Comparison of ENCODE assay signal across 11 cellular contexts in genomic region chr1:159915571-159916239, GRCh38. TPM values are rescaled to one million over a fixed set of nuclear protein-coding genes. Genes with fewer than 3 reads are reported as not detected.
DNase-seq lines count a peak whose midpoint lies in the region; ATAC-seq, FAIRE-seq and TF ChIP-seq lines count a peak whose summit lies in the region.
"Had no signal": no experiment of that assay in that cellular context is flagged by ENCODE, and none has a peak within 500 bp of the region (broad histone marks: within the 10 kb centered on the region; RNA-seq: fewer than 3 reads in every experiment).

No MANE protein-coding gene starts in this region.

- H3K27me3 ChIP-seq in GM23248 (replicated peaks; ENCODE audit: insufficient read depth) = no peaks in the 10 kb centered on the region
- no peaks in the 10 kb centered on the region for H3K27me3 ChIP-seq in SJCRH30
- no peaks in the 10 kb centered on the region for H3K27me3 ChIP-seq in esophagus (ENCODE audit: control insufficient read depth in 1 of 2, insufficient read depth in 2 of 2, low read length in 2 of 2)
- no peaks in the 10 kb centered on the region for H3K27me3 ChIP-seq in pancreas
- H3K27me3 ChIP-seq in H7 (ENCODE audit: control insufficient read depth, insufficient read depth, low read length) = no peaks in the 10 kb centered on the region
- H3K27me3 ChIP-seq in tibial nerve = no peaks in the 10 kb centered on the region

- intact Hi-C loops in pancreas (cut with DNase I) = no loop called here

- peak overlapping the region; percentile 47 for H3K4me2 ChIP-seq in GM23248 (ENCODE audit: unreplicated experiment)

- WGBS in GM23248 (ENCODE audit: low coverage in 1 of 2, low lambda C conversion rate in 2 of 2, missing lambda C conversion rate in 2 of 2), 2 experiments = 47 to 50% methylated on average over 5 of the region's 5 CpGs
- 34 to 43% methylated on average over 5 of the region's 5 CpGs for WGBS in esophagus, 2 donors
- 25 to 30% methylated on average over 5 of the region's 5 CpGs for WGBS in pancreas, 2 donors
- 43 to 50% methylated on average over 5 of the region's 5 CpGs for WGBS in tibial nerve, 2 donors

- TF ChIP-seq EP300 in tibial nerve (IDR thresholded peaks at IDR 0.05) = no peak

- peaks cover 56% of the 10 kb centered on the region for H3K4me1 ChIP-seq in GM23248 (ENCODE audit: insufficient read depth)
- H3K4me1 ChIP-seq in SJCRH30 = peaks cover 58% of the 10 kb centered on the region
- H3K4me1 ChIP-seq in esophagus (ENCODE audit: control insufficient read depth in 2 of 2, insufficient read depth in 2 of 2, low read length in 1 of 2) = peaks cover 4 to 21% of the 10 kb centered on the region in 2 donors
- H3K4me1 ChIP-seq in pancreas = peaks cover 23 to 60% (median 30%) of the 10 kb centered on the region in 3 donors
- peaks cover 0 to 46% (median 6%) of the 10 kb centered on the region in 4 donors for H3K4me1 ChIP-seq in tibial nerve

- H3K27ac ChIP-seq in GM23248 (peak overlapping the region; percentile 36), SJCRH30 (peak overlapping the region; percentile 24; the same call in 1 of the 2 replicates), esophagus (ENCODE audit: low read depth in 2 of 2, low read length in 1 of 2) (peak overlapping the region; percentile 5 to 34), pancreas (peak overlapping the region; percentile 12 to 79 (median 57)), tibial nerve (peak overlapping the region in 1 of 4 donors; percentile 45)

- H3F3A ChIP-seq in GM23248 (ENCODE audit: insufficient read depth) = peaks cover 45% of the 10 kb centered on the region

- H3K9me3 ChIP-seq in GM23248 (ENCODE audit: low read depth) = no peaks in the 10 kb centered on the region
- H3K9me3 ChIP-seq in SJCRH30 (replicated peaks) = no peaks in the 10 kb centered on the region
- no peaks in the 10 kb centered on the region for H3K9me3 ChIP-seq in esophagus (ENCODE audit: control insufficient read depth in 2 of 2, insufficient read depth in 1 of 2, low read depth in 1 of 2, low read length in 1 of 2)
- H3K9me3 ChIP-seq in pancreas = no peaks in the 10 kb centered on the region
- no peaks in the 10 kb centered on the region for H3K9me3 ChIP-seq in tibial nerve

- H2AFZ ChIP-seq in GM23248 = no peak overlapping the region

- peak overlapping the region; percentile 26; the same call in 1 of the 2 replicates for H3K9ac ChIP-seq in GM23248

- in situ Hi-C loops in GM23248 (cut with MboI) = no loop called here

- DNase-seq in GM23248 = no peak
- DNase-seq in SJCRH30 = no peak
- DNase-seq in pancreas = no peak
- DNase-seq in effector CD8-positive, alpha-beta T cell (lab: John Stamatoyannopoulos, UW) = no peak
- no peak for DNase-seq in H7
- no peak for DNase-seq in tibial nerve (ENCODE audit: low spot score in 2 of 2)
- DNase-seq in HK-2 (ENCODE audit: unreplicated experiment) = no peak

- H3K9me2 ChIP-seq in GM23248 (ENCODE audit: insufficient read depth) = no peaks in the 10 kb centered on the region

- FAIRE-seq in pancreas (lab: Jason Lieb, UNC) = no peak

- peaks cover 20% of the 10 kb centered on the region for H3K36me3 ChIP-seq in GM23248 (ENCODE audit: low read depth)
- peaks cover 18% of the 10 kb centered on the region for H3K36me3 ChIP-seq in SJCRH30
- H3K36me3 ChIP-seq in esophagus (ENCODE audit: control insufficient read depth in 2 of 2, insufficient read depth in 2 of 2, low read length in 1 of 2) = peaks cover 19 to 25% of the 10 kb centered on the region in 2 donors
- peaks cover 11 to 29% (median 17%) of the 10 kb centered on the region in 3 donors for H3K36me3 ChIP-seq in pancreas
- H3K36me3 ChIP-seq in H7 (replicated peaks; ENCODE audit: control insufficient read depth, insufficient read depth, low read length) = peaks cover 12% of the 10 kb centered on the region
- peaks cover 0 to 56% (median 19%) of the 10 kb centered on the region in 3 donors for H3K36me3 ChIP-seq in tibial nerve

- peak in 3 of 4 donors; percentile 1 to 8 (median 5) for ATAC-seq in pancreas

- H3K79me2 ChIP-seq in GM23248 (ENCODE audit: insufficient read depth) = peaks cover 21% of the 10 kb centered on the region

- TF ChIP-seq POLR2A in tibial nerve (IDR thresholded peaks at IDR 0.05) = no peak

- H3K4me3 ChIP-seq in GM23248 = no peak overlapping the region
- no peak overlapping the region for H3K4me3 ChIP-seq in SJCRH30
- H3K4me3 ChIP-seq in esophagus (ENCODE audit: low read depth in 1 of 2, low read length in 2 of 2) = no peak overlapping the region
- no peak overlapping the region for H3K4me3 ChIP-seq in pancreas
- no peak overlapping the region for H3K4me3 ChIP-seq in H7 (ENCODE audit: insufficient read depth, low read depth, low read length)
- no peak overlapping the region for H3K4me3 ChIP-seq in tibial nerve

- TF ChIP-seq CTCF in pancreas (IDR thresholded peaks at IDR 0.05) (no peak), tibial nerve (IDR thresholded peaks at IDR 0.05) (no peak)

- H4K20me1 ChIP-seq in GM23248 (ENCODE audit: insufficient read depth) = no peaks in the 10 kb centered on the region

RNA-seq across cellular contexts. Expression of gene TAGLN2, which starts 9.6 kb away (rescaled TPM):
- total RNA-seq in GM23248 (2014; rRNA removed; shearing (Covaris generic)) = 360 and 400 TPM in 2 replicates
- polyA plus RNA-seq in GM23248 (2016; fragmentation: Nextera tagmentation; extraction: Ambion mirVana) = 692 and 713 TPM in 2 replicates
- 82.6 and 85.4 TPM in 2 replicates for total RNA-seq in SJCRH30 (2014; rRNA removed; shearing (Covaris generic))
- 100 to 1,000 TPM; 309 to 366 TPM for polyA plus RNA-seq in esophagus
- total RNA-seq in pancreas = 100 to 1,000 TPM in 4 of 6 donors, 10 to 100 TPM in 2; 93.2 to 242 (median 117) TPM
- polyA plus RNA-seq in pancreas = 100 to 1,000 TPM; 198 to 200 TPM
- 242 and 387 TPM in 2 replicates for total RNA-seq in H7 (2014; rRNA removed; shearing (Covaris generic))
- total RNA-seq in tibial nerve = 100 to 1,000 TPM; 149 to 205 (median 168) TPM

RNA-seq across cellular contexts. Expression of gene CFAP45, which starts 15.7 kb away (rescaled TPM):
- total RNA-seq in GM23248 (2014; rRNA removed; shearing (Covaris generic)) = not detected in 2 replicates
- polyA plus RNA-seq in GM23248 (2016; fragmentation: Nextera tagmentation; extraction: Ambion mirVana) (0.34 and 0.51 TPM in 2 replicates), esophagus (under 1 TPM; 0.44 to 0.61 TPM), pancreas (1 to 10 TPM in 1 of 2 donors, under 1 TPM in 1; 0.80 to 1.5 TPM)
- 0.41 and 0.42 TPM in 2 replicates for total RNA-seq in SJCRH30 (2014; rRNA removed; shearing (Covaris generic))
- total RNA-seq in pancreas (under 1 TPM in 4 of 6 donors, not detected in 2; 0.16 to 0.54 (median 0.31) TPM), tibial nerve (under 1 TPM in 3 of 4 donors, not detected in 1; 0.39 to 0.66 (median 0.63) TPM)
- total RNA-seq in H7 (2014; rRNA removed; shearing (Covaris generic)) = 0.17 and 1.6 TPM in 2 replicates
- total RNA-seq: skeletal muscle tissue had no signal

RNA-seq across cellular contexts. Expression of gene IGSF9, which starts 29.7 kb away (rescaled TPM):
- total RNA-seq in GM23248 (2014; rRNA removed; shearing (Covaris generic)) = not detected in 2 replicates
- polyA plus RNA-seq in GM23248 (2016; fragmentation: Nextera tagmentation; extraction: Ambion mirVana) = 0.13 TPM in 1 of 2 replicates, not detected in the other
- 0.06 and 0.08 TPM in 2 replicates for total RNA-seq in SJCRH30 (2014; rRNA removed; shearing (Covaris generic))
- 10 to 100 TPM in 1 of 2 donors, 1 to 10 TPM in 1; 7.4 to 16.1 TPM for polyA plus RNA-seq in esophagus
- total RNA-seq in pancreas = 1 to 10 TPM in 5 of 6 donors, under 1 TPM in 1; 0.83 to 4.3 (median 1.5) TPM
- polyA plus RNA-seq in pancreas = 1 to 10 TPM; 3.0 to 5.4 TPM
- 4.4 and 6.1 TPM in 2 replicates for total RNA-seq in H7 (2014; rRNA removed; shearing (Covaris generic))
- total RNA-seq in tibial nerve = under 1 TPM in 2 of 4 donors, not detected in 2; 0.20 to 0.63 TPM

RNA-seq across cellular contexts. Expression of gene SLAMF9, which starts 38.3 kb away (rescaled TPM):
- not detected in 2 replicates for total RNA-seq in GM23248 (2014; rRNA removed; shearing (Covaris generic))
- polyA plus RNA-seq in GM23248 (2016; fragmentation: Nextera tagmentation; extraction: Ambion mirVana) (0.48 and 0.51 TPM in 2 replicates), esophagus (under 1 TPM; 0.05 to 0.14 TPM), pancreas (not detected)
- total RNA-seq in SJCRH30 (2014; rRNA removed; shearing (Covaris generic)) = not detected in 2 replicates
- total RNA-seq in pancreas (not detected), tibial nerve (not detected)
- total RNA-seq in H7 (2014; rRNA removed; shearing (Covaris generic)) = not detected in 2 replicates
- total RNA-seq: kidney epithelial cell, M059J, skeletal muscle tissue had no signal

RNA-seq across cellular contexts. Expression of gene VSIG8, which starts 53.2 kb away (rescaled TPM):
- total RNA-seq in GM23248 (2014; rRNA removed; shearing (Covaris generic)) = not detected in 2 replicates
- not detected in 2 replicates for polyA plus RNA-seq in GM23248 (2016; fragmentation: Nextera tagmentation; extraction: Ambion mirVana)
- total RNA-seq in SJCRH30 (2014; rRNA removed; shearing (Covaris generic)) = not detected in 2 replicates
- polyA plus RNA-seq in esophagus = 1 to 10 TPM; 4.2 to 4.4 TPM
- not detected for total RNA-seq in pancreas
- under 1 TPM; 0.16 to 0.27 TPM for polyA plus RNA-seq in pancreas
- total RNA-seq in H7 (2014; rRNA removed; shearing (Covaris generic)) = not detected in 2 replicates
- total RNA-seq in tibial nerve = under 1 TPM in 1 of 4 donors, not detected in 3; 0.20 TPM
- total RNA-seq: kidney epithelial cell, M059J, skeletal muscle tissue had no signal
